20 cellular contexts compared by ENCODE assay signal in genomic region chr9:126117631-126118030, GRCh38.
DNase-seq lines count a peak whose midpoint lies in the region; ATAC-seq and TF ChIP-seq lines count a peak whose summit lies in the region.
"Had no signal": no experiment of that assay in that cellular context is flagged by ENCODE, and none has a peak within 500 bp of the region (broad histone marks: within the 10 kb centered on the region; RNA-seq: fewer than 3 reads in every experiment).

No MANE protein-coding gene starts in this region.

- H3K4me1 ChIP-seq in left ventricle myocardium inferior (no peaks in the 10 kb centered on the region), endodermal cell (ENCODE audit: control insufficient read depth, insufficient read depth, low read length) (no peaks in the 10 kb centered on the region), neuronal stem cell (ENCODE audit: control insufficient read depth in 2 of 2, insufficient read depth in 1 of 2, low read depth in 1 of 2, low read length in 2 of 2) (no peaks in the 10 kb centered on the region)
- H3K4me1 ChIP-seq: BE2C had no signal

- no peaks in the 10 kb centered on the region for H3K9me3 Mint-ChIP-seq in endodermal cell
- peaks cover 5% of the 10 kb centered on the region for H3K9me3 Mint-ChIP-seq in chondrocyte (ENCODE audit: low read depth)
- H3K9me3 Mint-ChIP-seq: CD4-positive, CD25-positive, alpha-beta regulatory T cell had no signal

- no peak overlapping the region for H4K91ac ChIP-seq in neuronal stem cell (ENCODE audit: low read depth, low read length, poor library complexity)

- H3K27ac Mint-ChIP-seq in endodermal cell (no peak overlapping the region), chondrocyte (ENCODE audit: unreplicated experiment) (no peak overlapping the region)
- H3K27ac Mint-ChIP-seq: CD4-positive, CD25-positive, alpha-beta regulatory T cell had no signal

- no peak overlapping the region for H2BK5ac ChIP-seq in neuronal stem cell (ENCODE audit: low read length)

- no peak overlapping the region for H3K14ac ChIP-seq in neuronal stem cell (ENCODE audit: low read length)

- H2AFZ ChIP-seq in neuronal stem cell (ENCODE audit: low read length), result no peak overlapping the region
- H2AFZ ChIP-seq: GM23248 had no signal

- H3K9me3 ChIP-seq in left ventricle myocardium inferior (replicated peaks) (no peaks in the 10 kb centered on the region), endodermal cell (ENCODE audit: control insufficient read depth, low read length) (no peaks in the 10 kb centered on the region), neuronal stem cell (replicated peaks in 1 of 2; ENCODE audit: control insufficient read depth in 2 of 2, insufficient read depth in 1 of 2, low read depth in 1 of 2, low read length in 2 of 2) (no peaks in the 10 kb centered on the region)
- H3K9me3 ChIP-seq: BE2C had no signal

- TF ChIP-seq CTCF in left ventricle myocardium inferior (IDR thresholded peaks at IDR 0.05; ENCODE audit: borderline replicate concordance), result no peak
- TF ChIP-seq CTCF in endodermal cell (conservative IDR thresholded peaks at IDR 0.05), result no peak
- TF ChIP-seq CTCF in chondrocyte (IDR thresholded peaks at IDR 0.05), result no peak

- H3K23ac ChIP-seq in neuronal stem cell (ENCODE audit: low read depth, low read length, poor library complexity), result no peak overlapping the region

- H3K36me3 Mint-ChIP-seq in endodermal cell (ENCODE audit: low read depth), result no peaks in the 10 kb centered on the region
- H3K36me3 Mint-ChIP-seq in chondrocyte (ENCODE audit: low read depth), result no peaks in the 10 kb centered on the region
- H3K36me3 Mint-ChIP-seq: CD4-positive, CD25-positive, alpha-beta regulatory T cell had no signal

- peak overlapping the region; percentile 9 for H2BK15ac ChIP-seq in neuronal stem cell (ENCODE audit: low read length)

- H3K27me3 Mint-ChIP-seq in endodermal cell (ENCODE audit: insufficient read depth), result peaks cover 79% of the 10 kb centered on the region
- H3K27me3 Mint-ChIP-seq in chondrocyte (ENCODE audit: low read depth), result peaks cover 66% of the 10 kb centered on the region

- no peak overlapping the region for H2BK120ac ChIP-seq in neuronal stem cell (ENCODE audit: low read depth, low read length)

- no peak for ATAC-seq in HG03045 (IDR thresholded peaks at IDR 0.05; ENCODE audit: unreplicated experiment)
- ATAC-seq: Right ventricle myocardium inferior had no signal

- H3K4me3 Mint-ChIP-seq in endodermal cell (no peak overlapping the region), chondrocyte (ENCODE audit: unreplicated experiment) (no peak overlapping the region)
- H3K4me3 Mint-ChIP-seq: CD4-positive, CD25-positive, alpha-beta regulatory T cell had no signal

- no peak overlapping the region for H4K8ac ChIP-seq in neuronal stem cell (ENCODE audit: low read depth, low read length)

- in situ Hi-C loops in G401 (cut with HindIII; ENCODE audit: low sequenced_read_pairs), result no loop called here

- H3K4me1 Mint-ChIP-seq in endodermal cell, result no peaks in the 10 kb centered on the region
- no peaks in the 10 kb centered on the region for H3K4me1 Mint-ChIP-seq in chondrocyte (ENCODE audit: low read depth)
- H3K4me1 Mint-ChIP-seq: CD4-positive, CD25-positive, alpha-beta regulatory T cell had no signal

- no peak overlapping the region for H2AK5ac ChIP-seq in neuronal stem cell (ENCODE audit: low read depth, low read length)

- H3K4me2 ChIP-seq in neuronal stem cell (ENCODE audit: insufficient read depth, low read length, poor library complexity, severe bottlenecking), result no peak overlapping the region

- H3K36me3 ChIP-seq in left ventricle myocardium inferior (no peaks in the 10 kb centered on the region), endodermal cell (ENCODE audit: control insufficient read depth, insufficient read depth, low read length) (no peaks in the 10 kb centered on the region), neuronal stem cell (replicated peaks in 1 of 2; ENCODE audit: control insufficient read depth in 2 of 2, insufficient read depth in 2 of 2, low read length in 2 of 2) (no peaks in the 10 kb centered on the region)
- H3K36me3 ChIP-seq: BE2C had no signal

- peak; percentile 51 for DNase-seq in cardiac septum (ENCODE audit: low spot score)
- no peak for DNase-seq in left ventricle myocardium inferior
- peak; percentile 17 for DNase-seq in endodermal cell
- DNase-seq in neuronal stem cell (ENCODE audit: low spot score), result no peak
- DNase-seq in chondrocyte (ENCODE audit: low spot score), result no peak
- no peak for DNase-seq in activated naive CD4-positive, alpha-beta T cell treated with Interleukin-2 at 50 U/mL for 16 hours
- no peak for DNase-seq in G401 (ENCODE audit: low spot score)
- DNase-seq: BE2C; CD4-positive, CD25-positive, alpha-beta regulatory T cell; COR-L47; GDM1; GM23248; HCEC 1CT; NCI-H1092 treated with DMSO at 0.1 percent for 48 hours; NCI-H146; NCI-H510A; NCI-H748 treated with DMSO at 0.1 percent for 48 hours; NK-92 treated with Interleukin-12 subunit alpha and Interleukin-12 subunit beta, amount 100 ng/mL, for 24 hours had no signal

- no peak overlapping the region for H3K4ac ChIP-seq in neuronal stem cell (ENCODE audit: low read length)

- H3K18ac ChIP-seq in neuronal stem cell (ENCODE audit: low read length), result no peak overlapping the region

- WGBS in endodermal cell (ENCODE audit: insufficient coverage in 1 of 2, insufficient read length in 1 of 2), 2 experiments, result 88 to 94% methylated on average over 4 to 9 of the region's 9 CpGs
- WGBS in neuronal stem cell (ENCODE audit: extremely low coverage in 2 of 2, insufficient read length in 2 of 2, insufficient replicate concordance in 1 of 2), 2 donors, result no CpG with 5 or more reads among the region's 9 CpGs

- peaks cover 60% of the 10 kb centered on the region for H3K27me3 ChIP-seq in left ventricle myocardium inferior (ENCODE audit: low read depth)
- H3K27me3 ChIP-seq in endodermal cell (ENCODE audit: control insufficient read depth, insufficient read depth, low read length, poor library complexity, severe bottlenecking), result peaks cover 93% of the 10 kb centered on the region
- H3K27me3 ChIP-seq in neuronal stem cell (ENCODE audit: control insufficient read depth in 3 of 3, insufficient read depth in 3 of 3, low read depth in 1 of 3, low read length in 3 of 3), result peaks cover 0 to 14% (median 0%) of the 10 kb centered on the region in 3 experiments
- H3K27me3 ChIP-seq: BE2C had no signal

- H3K79me1 ChIP-seq in neuronal stem cell (ENCODE audit: low read depth, low read length), result no peaks in the 10 kb centered on the region

- intact Hi-C loops in cardiac septum (cut with DNase I) (no loop called here), left ventricle myocardium inferior (cut with micrococcal nuclease) (no loop called here)

- no peak overlapping the region for H3K27ac ChIP-seq in left ventricle myocardium inferior (replicated peaks)
- no peak overlapping the region for H3K27ac ChIP-seq in endodermal cell (ENCODE audit: low read depth, low read length)
- H3K27ac ChIP-seq in neuronal stem cell (replicated peaks; ENCODE audit: low read length), result no peak overlapping the region
- H3K27ac ChIP-seq: GM23248 had no signal

- no peak overlapping the region for H3K9ac ChIP-seq in endodermal cell (ENCODE audit: extremely low read depth, low read length, poor library complexity, severe bottlenecking)
- H3K9ac ChIP-seq in neuronal stem cell (ENCODE audit: low read depth, low read length, poor library complexity), result no peak overlapping the region
- H3K9ac ChIP-seq: GM23248 had no signal

- no peak overlapping the region for H2BK12ac ChIP-seq in neuronal stem cell (ENCODE audit: low read length)

- H3K4me3 ChIP-seq in left ventricle myocardium inferior (no peak overlapping the region), endodermal cell (ENCODE audit: low read length) (no peak overlapping the region), neuronal stem cell (ENCODE audit: low read length in 2 of 2) (no peak overlapping the region)
- H3K4me3 ChIP-seq: GM23248 had no signal

Comparison
In these comparisons a context has a peak if more than half of its experiments do, and no peak if none do; other contexts are left out.
1. DNase-seq: peak in cardiac septum (single experiment) and endodermal cell (single experiment); none in left ventricle myocardium inferior (single experiment), neuronal stem cell (single experiment), chondrocyte (single experiment), activated naive CD4-positive, alpha-beta T cell treated with Interleukin-2 at 50 U/mL for 16 hours (single experiment) and G401 (single experiment).